ENCODE assay signal across 9 cellular contexts in the genomic region with DNA sequence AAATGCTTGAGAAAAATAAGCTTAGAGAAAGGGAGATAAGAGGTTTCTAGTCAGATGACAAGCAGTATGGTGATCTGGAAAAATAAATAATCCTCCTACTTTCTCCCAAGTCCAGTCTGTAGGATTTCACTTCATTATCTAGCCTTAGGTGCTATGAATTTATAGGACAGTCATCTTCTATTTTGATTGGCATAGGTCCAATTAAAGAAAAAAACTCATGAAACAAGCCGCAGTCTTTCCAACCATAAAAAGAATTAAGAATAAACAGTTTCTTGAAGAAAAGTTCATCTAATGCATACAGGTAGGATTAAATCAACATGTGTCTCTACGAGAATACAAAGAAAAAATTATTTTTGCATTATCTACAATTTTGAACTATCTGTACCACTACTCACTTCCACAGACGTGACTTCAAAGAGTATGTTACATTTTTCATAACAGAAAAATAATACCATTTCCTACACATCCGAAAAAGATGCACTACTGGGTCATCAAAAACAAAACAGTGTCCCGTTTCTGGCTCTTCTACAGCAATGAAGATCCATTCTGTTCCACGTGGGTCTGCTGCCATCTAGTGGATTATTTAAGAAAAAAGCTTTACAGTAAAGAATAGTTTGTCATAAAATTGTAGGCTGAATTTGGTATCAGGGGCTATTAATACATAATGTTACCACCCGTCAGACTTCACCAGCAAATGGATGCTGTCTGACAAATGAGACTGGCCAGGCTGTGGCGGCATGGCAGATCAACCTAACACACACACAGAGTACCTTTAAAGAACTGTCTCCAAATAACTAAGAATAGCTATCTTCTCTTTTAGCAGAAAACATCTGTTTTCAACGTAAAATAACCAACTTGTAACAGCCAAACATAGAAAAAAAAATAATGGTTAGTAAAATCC. TPM values are rescaled to one million over a fixed set of nuclear protein-coding genes. Genes with fewer than 3 reads are reported as not detected.
DNase-seq lines count a peak whose midpoint lies in the region; ATAC-seq, FAIRE-seq and TF ChIP-seq lines count a peak whose summit lies in the region.
"Had no signal": no experiment of that assay in that cellular context is flagged by ENCODE, and none has a peak within 500 bp of the region (broad histone marks: within the 10 kb centered on the region; RNA-seq: fewer than 3 reads in every experiment).

No MANE protein-coding gene starts in this region.

- no peak overlapping the region for H3K4me3 ChIP-seq in A549
- H3K4me3 ChIP-seq in GM06990 (replicated peaks; ENCODE audit: low read depth, low read length) = no peak overlapping the region
- H3K4me3 ChIP-seq: skin epidermis had no signal

- peaks cover 46% of the 10 kb centered on the region for H3K4me1 Mint-ChIP-seq in HFFc6 (ENCODE audit: low read depth)
- peaks cover 14% of the 10 kb centered on the region for H3K4me1 Mint-ChIP-seq in central memory CD8-positive, alpha-beta T cell
- H3K4me1 Mint-ChIP-seq in stimulated activated memory B cell treated with anti-CD40 and anti-IgM and Interleukin-4, amounts not matched to agents 10 μg/mL and 1 μg/mL and 100 μg/mL, for 72 hours = peaks cover 63% of the 10 kb centered on the region

- H3K27ac ChIP-seq in A549 = no peak overlapping the region
- H3K27ac ChIP-seq: skin epidermis had no signal

- peak; percentile 83 to 85 for TF ChIP-seq RAD21 in A549 (conservative IDR thresholded peaks at IDR 0.05 in 1 of 2, IDR thresholded peaks at IDR 0.05 in 1 of 2)

- ATAC-seq in A549 = peak; percentile 64 to 79; a peak in 4 of 6 replicates
- ATAC-seq in central memory CD8-positive, alpha-beta T cell (replicated peaks; ENCODE audit: extremely low read depth, poor library complexity, severe bottlenecking) = peak; percentile 67
- ATAC-seq in stimulated activated memory B cell treated with anti-CD40 and anti-IgM and Interleukin-4, amounts not matched to agents 10 μg/mL and 1 μg/mL and 100 μg/mL, for 72 hours = peak; percentile 68

- no peak for TF ChIP-seq POLR2A in A549 (IDR thresholded peaks at IDR 0.05; ENCODE audit: low read length)

- TF ChIP-seq CTCF in A549 (IDR thresholded peaks at IDR 0.05) = peak; percentile 75
- TF ChIP-seq CTCF in GM06990 (IDR thresholded peaks at IDR 0.05; ENCODE audit: insufficient read depth, low read length, poor library complexity, severe bottlenecking) = peak; percentile 47
- peak; percentile 94 for TF ChIP-seq CTCF in HFFc6 (IDR thresholded peaks at IDR 0.05)

- 28% methylated on average over 9 of the region's 9 CpGs for WGBS in A549 (ENCODE audit: missing lambda C conversion rate)

- peaks cover 1% of the 10 kb centered on the region for H3K36me3 ChIP-seq in GM06990 (ENCODE audit: control insufficient read depth, insufficient read depth, low read length)

- no peak for TF ChIP-seq EP300 in A549 (IDR thresholded peaks at IDR 0.05)

- H3K4me2 ChIP-seq in A549 = peak overlapping the region; percentile 52; the same call in 1 of the 3 replicates

- H3K9me3 ChIP-seq in A549 = no peaks in the 10 kb centered on the region

- CTCF ChIA-PET in A549 (lab: Yijun Ruan, JAX) = interaction anchor here (0.8 to 13.0 kb wide), 38 partner anchors 9 to 571 kb away, joined by 3 to 136 read pairs (median 4); no protein-coding TSS in a partner anchor

- H3K36me3 Mint-ChIP-seq in HFFc6 (ENCODE audit: low read depth) = no peaks in the 10 kb centered on the region
- H3K36me3 Mint-ChIP-seq in central memory CD8-positive, alpha-beta T cell (ENCODE audit: insufficient read depth) = peaks cover 3% of the 10 kb centered on the region
- H3K36me3 Mint-ChIP-seq in stimulated activated memory B cell treated with anti-CD40 and anti-IgM and Interleukin-4, amounts not matched to agents 10 μg/mL and 1 μg/mL and 100 μg/mL, for 72 hours = peaks cover 35% of the 10 kb centered on the region

- H3K4me1 ChIP-seq in A549 = peaks cover 5% of the 10 kb centered on the region; the same call in 2 of the 3 replicates

- H3K9me3 Mint-ChIP-seq in HFFc6 = no peaks in the 10 kb centered on the region
- H3K9me3 Mint-ChIP-seq in central memory CD8-positive, alpha-beta T cell = no peaks in the 10 kb centered on the region
- H3K9me3 Mint-ChIP-seq in stimulated activated memory B cell treated with anti-CD40 and anti-IgM and Interleukin-4, amounts not matched to agents 10 μg/mL and 1 μg/mL and 100 μg/mL, for 72 hours = no peaks in the 10 kb centered on the region

- no peaks in the 10 kb centered on the region for H3K27me3 Mint-ChIP-seq in HFFc6 (ENCODE audit: insufficient read depth)
- H3K27me3 Mint-ChIP-seq in central memory CD8-positive, alpha-beta T cell = no peaks in the 10 kb centered on the region
- no peaks in the 10 kb centered on the region for H3K27me3 Mint-ChIP-seq in stimulated activated memory B cell treated with anti-CD40 and anti-IgM and Interleukin-4, amounts not matched to agents 10 μg/mL and 1 μg/mL and 100 μg/mL, for 72 hours

- H3K27ac Mint-ChIP-seq in HFFc6 = peak overlapping the region; percentile 23
- no peak overlapping the region for H3K27ac Mint-ChIP-seq in central memory CD8-positive, alpha-beta T cell (ENCODE audit: low read depth)
- H3K27ac Mint-ChIP-seq in stimulated activated memory B cell treated with anti-CD40 and anti-IgM and Interleukin-4, amounts not matched to agents 10 μg/mL and 1 μg/mL and 100 μg/mL, for 72 hours = peak overlapping the region; percentile 24

- H3K4me3 Mint-ChIP-seq in HFFc6 = no peak overlapping the region; the same call in 1 of the 2 replicates
- H3K4me3 Mint-ChIP-seq in central memory CD8-positive, alpha-beta T cell = no peak overlapping the region
- no peak overlapping the region for H3K4me3 Mint-ChIP-seq in stimulated activated memory B cell treated with anti-CD40 and anti-IgM and Interleukin-4, amounts not matched to agents 10 μg/mL and 1 μg/mL and 100 μg/mL, for 72 hours

- POLR2A ChIA-PET in A549 (lab: Yijun Ruan, JAX) = no interaction called here

- no peak for FAIRE-seq in A549 (lab: Jason Lieb, UNC)

- DNase-seq in A549 (ENCODE audit: low read depth in 1 of 2, low spot score in 1 of 2) = peak; percentile 36 to 56
- no peak for DNase-seq in GM06990 (ENCODE audit: extremely low read depth, insufficient read length)
- DNase-seq in HFFc6 = peak; percentile 66
- peak; percentile 93 for DNase-seq in NAMALWA (ENCODE audit: low spot score)
- DNase-seq in SKM-1 (lab: John Stamatoyannopoulos, UW; ENCODE audit: unreplicated experiment) = peak; percentile 44
- DNase-seq in central memory CD8-positive, alpha-beta T cell (ENCODE audit: low spot score in 2 of 2) = peak in 1 of 2 donors; percentile 32
- DNase-seq in left kidney (ENCODE audit: low read depth, low spot score) = peak; percentile 83

- no peaks in the 10 kb centered on the region for H3K27me3 ChIP-seq in GM06990 (replicated peaks; ENCODE audit: control insufficient read depth, insufficient read depth, low read length)

TF ChIP-seq in A549, 52 proteins besides CTCF, POLR2A, EP300 and RAD21:
- TF ChIP-seq SMC3 (IDR thresholded peaks at IDR 0.05) (peak; percentile 82), TFCP2L1 (CRISPR knock-in tag; IDR thresholded peaks at IDR 0.05) (no peak)

RNA-seq across cellular contexts. Expression of gene STX7, which starts 28.9 kb away (rescaled TPM):
- polyA plus RNA-seq in A549 (2011; rRNA removed) (22.8 and 29.5 TPM in 2 replicates), A549 (2017; fragmentation: RNase III; extraction: RNeasy Plus Mini Kit Qiagen cat#74134 plus additional on column Dnase treatment) (18.4 to 19.8 TPM (median 19.2 TPM) in 3 replicates)
- 6.5 and 6.9 TPM in 2 replicates for polyA plus RNA-seq in A549 (2012; cell fraction: cytosol; rRNA removed)
- 2.7 and 4.1 TPM in 2 replicates for polyA plus RNA-seq in A549 (2012; cell fraction: nucleus; rRNA removed)
- polyA minus RNA-seq in A549 (2011; rRNA and poly(A)+ RNA removed) = 14.7 and 21.5 TPM in 2 replicates
- total RNA-seq in HFFc6 (2021; fragmentation: NEBNext Ultra II Directional; extraction: Animal tissue kit (Norgen Biotek cat#: 25700)) = 10 to 100 TPM; 36.4 to 41.5 (median 39.3) TPM

RNA-seq across cellular contexts. Expression of gene TAAR9, which starts 54.0 kb away (rescaled TPM):
- polyA plus RNA-seq in A549 (2011; rRNA removed) = not detected in 2 replicates
- polyA plus RNA-seq in A549 (2012; cell fraction: cytosol; rRNA removed) = not detected in 2 replicates
- not detected in 2 replicates for polyA plus RNA-seq in A549 (2012; cell fraction: nucleus; rRNA removed)
- not detected in 3 replicates for polyA plus RNA-seq in A549 (2017; fragmentation: RNase III; extraction: RNeasy Plus Mini Kit Qiagen cat#74134 plus additional on column Dnase treatment)
- not detected in 2 replicates for polyA minus RNA-seq in A549 (2011; rRNA and poly(A)+ RNA removed)
- total RNA-seq in HFFc6 (2021; fragmentation: NEBNext Ultra II Directional; extraction: Animal tissue kit (Norgen Biotek cat#: 25700)) = not detected
